In the genomic region with DNA sequence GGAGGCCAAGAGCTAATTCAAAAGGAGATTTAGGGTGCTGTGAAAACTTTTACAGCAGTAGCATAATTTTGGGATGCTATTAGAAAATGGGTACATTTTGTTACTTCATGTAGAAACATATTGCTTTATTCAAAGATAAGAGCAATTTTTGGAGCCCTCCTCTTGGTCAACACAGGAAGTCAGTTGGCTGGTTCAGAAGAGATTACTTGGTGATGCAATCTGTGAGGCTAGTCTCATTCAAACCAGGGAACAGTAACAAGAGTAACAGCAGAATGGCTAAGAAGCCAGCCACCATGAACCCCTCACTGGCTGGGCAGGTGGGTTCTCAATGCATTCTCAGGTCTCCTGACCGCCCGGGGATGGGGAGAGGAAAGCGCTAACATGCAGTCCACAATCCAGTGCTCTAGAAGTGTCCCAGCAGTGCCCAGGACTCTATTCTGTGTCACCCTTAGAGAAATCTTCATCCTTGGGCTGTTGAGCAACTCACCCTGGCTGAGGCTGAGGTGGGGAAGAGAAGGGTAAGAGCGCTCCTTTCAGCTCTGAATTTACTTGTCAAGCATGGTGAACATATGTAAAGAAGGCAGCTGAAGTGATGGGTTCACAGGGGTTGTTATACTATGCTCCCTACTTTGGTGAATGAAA, we compare ENCODE assay signal across 27 cellular contexts.
DNase-seq lines count a peak whose midpoint lies in the region; ATAC-seq and TF ChIP-seq lines count a peak whose summit lies in the region.
"Had no signal": no experiment of that assay in that cellular context is flagged by ENCODE, and none has a peak within 500 bp of the region (broad histone marks: within the 10 kb centered on the region; RNA-seq: fewer than 3 reads in every experiment).

No MANE protein-coding gene starts in this region.

- BruUV-seq in IMR-90 (replicated peaks; lab: Mats Ljungman, UMichigan) (no TSS peak), PC-3 (replicated peaks; lab: Mats Ljungman, UMichigan) (no TSS peak)

- no peaks in the 10 kb centered on the region; the same call in 1 of the 2 replicates for H3K4me1 ChIP-seq in IMR-90 (ENCODE audit: control insufficient read depth, insufficient read depth, low read length)
- H3K4me1 ChIP-seq in PC-3 (ENCODE audit: insufficient read depth, low read length), result no peaks in the 10 kb centered on the region
- no peaks in the 10 kb centered on the region for H3K4me1 ChIP-seq in uterus
- H3K4me1 ChIP-seq: body of pancreas, lower lobe of right lung, sigmoid colon, transverse colon had no signal

- H4K20me1 ChIP-seq in IMR-90 (ENCODE audit: insufficient read depth, low read length) (no peaks in the 10 kb centered on the region), PC-3 (ENCODE audit: low read length) (no peaks in the 10 kb centered on the region)

- TF ChIP-seq RAD21 in IMR-90 (IDR thresholded peaks at IDR 0.05; ENCODE audit: low read length), result no peak

- no peak overlapping the region for H2BK5ac ChIP-seq in IMR-90 (ENCODE audit: low read depth, low read length, poor library complexity, severe bottlenecking)

- no peak overlapping the region for H2AFZ ChIP-seq in IMR-90 (replicated peaks; ENCODE audit: low read length, poor library complexity)
- H2AFZ ChIP-seq in PC-3 (ENCODE audit: low read length), result no peak overlapping the region

- H3K27ac ChIP-seq in IMR-90 (ENCODE audit: insufficient read depth, low read length), result no peak overlapping the region
- H3K27ac ChIP-seq in PC-3 (ENCODE audit: low read length), result no peak overlapping the region
- no peak overlapping the region for H3K27ac ChIP-seq in uterus
- H3K27ac ChIP-seq: body of pancreas, lower lobe of right lung, sigmoid colon, transverse colon had no signal

- no peak overlapping the region for H3K56ac ChIP-seq in IMR-90 (ENCODE audit: extremely low read depth, insufficient read depth, low read length)

- POLR2A ChIA-PET in IMR-90 (lab: Charles Lee; ENCODE audit: unreplicated experiment) (no interaction called here), PC-3 (lab: Charles Lee; ENCODE audit: unreplicated experiment) (interaction anchor here (0.5 kb wide), 1 partner anchor 213 kb away, joined by 3 read pairs; no protein-coding TSS in a partner anchor)

- CTCF ChIA-PET in IMR-90 (lab: Yijun Ruan, JAX), result interaction anchor here (0.7 kb wide), 1 partner anchor 21 kb away, joined by 3 read pairs; no protein-coding TSS in a partner anchor
- CTCF ChIA-PET in PC-3 (lab: Charles Lee), result no interaction called here

- no peak overlapping the region for H3K18ac ChIP-seq in IMR-90 (ENCODE audit: low read depth, low read length)

- H4K91ac ChIP-seq in IMR-90 (ENCODE audit: insufficient read depth, low read depth, low read length), result no peak overlapping the region

- H3K9me3 ChIP-seq in IMR-90 (ENCODE audit: control insufficient read depth, insufficient read depth, low read length) (0 out of 2 replicates have a peak, but pooled peaks cover 1% of the 10 kb centered on the region), PC-3 (ENCODE audit: low read length) (no peaks in the 10 kb centered on the region), uterus (no peaks in the 10 kb centered on the region)
- H3K9me3 ChIP-seq: body of pancreas, lower lobe of right lung, sigmoid colon, transverse colon had no signal

- no peaks in the 10 kb centered on the region for H3K36me3 ChIP-seq in IMR-90 (ENCODE audit: control insufficient read depth, insufficient read depth, low read length)
- H3K36me3 ChIP-seq in PC-3 (ENCODE audit: low read depth, low read length), result no peaks in the 10 kb centered on the region
- no peaks in the 10 kb centered on the region for H3K36me3 ChIP-seq in uterus
- H3K36me3 ChIP-seq: lower lobe of right lung, MG63, sigmoid colon, transverse colon had no signal

- 100% methylated on average over 2 of the region's 4 CpGs; no CpG with 5 or more reads in 1 of the 2 experiments for WGBS in IMR-90 (ENCODE audit: extremely low coverage in 2 of 2, insufficient read length in 1 of 2), 2 experiments

- H2AK9ac ChIP-seq in IMR-90 (replicated peaks; ENCODE audit: low read depth, low read length, poor library complexity), result no peak overlapping the region

- H3K79me2 ChIP-seq in PC-3 (ENCODE audit: low read length), result no peaks in the 10 kb centered on the region

- H3K9me2 ChIP-seq in PC-3 (replicated peaks; ENCODE audit: low read length), result no peaks in the 10 kb centered on the region

- H3K79me1 ChIP-seq in IMR-90 (ENCODE audit: low read depth in 1 of 2, low read length in 2 of 2), result no peaks in the 10 kb centered on the region

- no peak overlapping the region for H2BK120ac ChIP-seq in IMR-90 (ENCODE audit: low read depth, low read length)

- no peak for ATAC-seq in IMR-90 (ENCODE audit: low read depth)
- peak; percentile 23 for ATAC-seq in left lobe of liver
- ATAC-seq in PC-3, result no peak
- no peak for ATAC-seq in HG03460 (IDR thresholded peaks at IDR 0.05; ENCODE audit: unreplicated experiment)
- ATAC-seq: activated CD8-positive, alpha-beta T cell treated with anti-CD3 and anti-CD28 coated beads, Interleukin-2, amount 10 ng/mL, durations not matched to agents 7 days and 5 days; activated naive CD8-positive, alpha-beta T cell treated with anti-CD3 and anti-CD28 coated beads, Interleukin-2, amount 50 U/mL, for 24 hours; body of pancreas had no signal

- no peak overlapping the region for H3K9ac ChIP-seq in IMR-90 (ENCODE audit: low read depth, low read length)
- H3K9ac ChIP-seq in PC-3 (ENCODE audit: low read length), result no peak overlapping the region

- no peak overlapping the region for H4K8ac ChIP-seq in IMR-90 (ENCODE audit: low read depth in 2 of 2, low read length in 2 of 2)

- H2BK20ac ChIP-seq in IMR-90 (ENCODE audit: low read depth, low read length), result no peak overlapping the region

- H3K23ac ChIP-seq in IMR-90 (ENCODE audit: low read depth, low read length), result no peak overlapping the region

- no peak for TF ChIP-seq CTCF in IMR-90 (conservative IDR thresholded peaks at IDR 0.05; ENCODE audit: low read depth, low read length)
- TF ChIP-seq CTCF in PC-3 (conservative IDR thresholded peaks at IDR 0.05; ENCODE audit: low read depth, low read length), result no peak
- TF ChIP-seq CTCF in uterus (IDR thresholded peaks at IDR 0.05), result no peak

- intact Hi-C loops in IMR-90 (cut with micrococcal nuclease), result no loop called here
- intact Hi-C loops in PC-3 (cut with micrococcal nuclease), result no loop called here
- intact Hi-C loops in uterus (cut with DNase I; ENCODE audit: low total_unique reads), result no loop called here

- H3K4me2 ChIP-seq in IMR-90 (ENCODE audit: low read depth, low read length) (no peak overlapping the region), PC-3 (ENCODE audit: low read length) (no peak overlapping the region)

- H2AK5ac ChIP-seq in IMR-90 (ENCODE audit: low read depth, low read length), result no peak overlapping the region

- H4K5ac ChIP-seq in IMR-90 (ENCODE audit: low read depth, low read length), result no peak overlapping the region

- DNase-seq in IMR-90 (no peak), NOMO-1 treated with dmso at 0.1 percent for 144 hours (lab: John Stamatoyannopoulos, UW; ENCODE audit: unreplicated experiment) (peak; percentile 75), amniotic epithelial cell (ENCODE audit: low read depth) (peak; percentile 69), left lobe of liver (ENCODE audit: low spot score) (no peak), PC-3 (no peak), uterus (no peak)
- DNase-seq: activated CD4-positive, alpha-beta T cell treated with anti-CD3 and anti-CD28 coated beads for 1 hour; activated CD8-positive, alpha-beta T cell treated with anti-CD3 and anti-CD28 coated beads, Interleukin-2, amount 10 ng/mL, durations not matched to agents 7 days and 5 days; activated gamma-delta T cell; activated naive CD8-positive, alpha-beta T cell treated with anti-CD3 and anti-CD28 coated beads, Interleukin-2, amount 50 U/mL, for 24 hours; activated T-cell treated with anti-CD3 and anti-CD28 coated beads, Interleukin-2, amount 50 U/mL, for 1 hour; body of pancreas; CD4-positive, CD25-positive, alpha-beta regulatory T cell; DMS 273 treated with DMSO at 0.1 percent for 48 hours; effector CD8-positive, alpha-beta T cell; KBM-7; lower lobe of right lung; MG63; NCI-H1694; NCI-H510A treated with DMSO at 0.1 percent for 48 hours; posterior cingulate gyrus; RPMI8226; sigmoid colon; stimulated activated CD4-positive, alpha-beta T cell treated with anti-CD3 and anti-CD28 coated beads, Interleukin-15, amount 100 ng/mL, for 24 hours; SW 1271; transverse colon had no signal

- in situ Hi-C loops in IMR-90 (cut with MboI; ENCODE audit: low sequenced_read_pairs), result no loop called here

- dilution Hi-C loops in IMR-90 (cut with HindIII; ENCODE audit: low sequenced_read_pairs, unreplicated experiment), result no loop called here

- H3K4ac ChIP-seq in IMR-90 (ENCODE audit: low read depth, low read length), result no peak overlapping the region

- no peak overlapping the region for H3K4me3 ChIP-seq in IMR-90 (ENCODE audit: insufficient read depth, low read depth, low read length)
- no peak overlapping the region for H3K4me3 ChIP-seq in PC-3 (ENCODE audit: low read length)
- no peak overlapping the region for H3K4me3 ChIP-seq in uterus
- H3K4me3 ChIP-seq: body of pancreas, lower lobe of right lung, MG63, sigmoid colon, transverse colon had no signal

- H3F3A ChIP-seq in PC-3 (ENCODE audit: low read length, unreplicated experiment), result no peaks in the 10 kb centered on the region

- no peak overlapping the region for H3K14ac ChIP-seq in IMR-90 (replicated peaks; ENCODE audit: low read depth, low read length)

- H3K9me1 ChIP-seq in IMR-90 (ENCODE audit: insufficient read depth, low read length), result no peaks in the 10 kb centered on the region

- H2BK15ac ChIP-seq in IMR-90 (ENCODE audit: low read depth, low read length), result no peak overlapping the region

- H3K27me3 ChIP-seq in IMR-90 (ENCODE audit: control insufficient read depth, insufficient read depth, low read length) (no peaks in the 10 kb centered on the region), PC-3 (ENCODE audit: low read length) (peaks cover 36% of the 10 kb centered on the region), uterus (no peaks in the 10 kb centered on the region)
- H3K27me3 ChIP-seq: body of pancreas, MG63, sigmoid colon, transverse colon had no signal

- no peak for TF ChIP-seq POLR2A in IMR-90 (IDR thresholded peaks at IDR 0.05; ENCODE audit: low read depth, low read length)
- TF ChIP-seq POLR2A in uterus (IDR thresholded peaks at IDR 0.05), result no peak

TF ChIP-seq in IMR-90, 13 proteins besides CTCF, POLR2A, EP300 and RAD21 (continues in another document):
- TF ChIP-seq SMC3 (IDR thresholded peaks at IDR 0.05; ENCODE audit: low read depth, low read length) (no peak), CHD1 (IDR thresholded peaks at IDR 0.05; ENCODE audit: low read depth, low read length) (no peak), FOS (IDR thresholded peaks at IDR 0.05; ENCODE audit: low read depth, low read length) (no peak), NFE2L2 (IDR thresholded peaks at IDR 0.05; ENCODE audit: low read depth, low read length) (no peak), MXI1 (IDR thresholded peaks at IDR 0.05; ENCODE audit: borderline replicate concordance, low read depth, low read length) (no peak), CEBPB (IDR thresholded peaks at IDR 0.05; ENCODE audit: low read depth, low read length) (peak; percentile 32; the same call in 1 of the 2 replicates), BHLHE40 (IDR thresholded peaks at IDR 0.05; ENCODE audit: low read depth, low read length) (no peak), RCOR1 (IDR thresholded peaks at IDR 0.05; ENCODE audit: insufficient replicate concordance, low read length) (no peak)

Comparison
In these comparisons a context has a peak if more than half of its experiments do, and no peak if none do; other contexts are left out.
1. DNase-seq: peak in NOMO-1 treated with dmso at 0.1 percent for 144 hours (single experiment) and amniotic epithelial cell (single experiment); none in IMR-90 (single experiment), left lobe of liver (single experiment), PC-3 (single experiment) and uterus (0 of 2).